In the genomic region with DNA sequence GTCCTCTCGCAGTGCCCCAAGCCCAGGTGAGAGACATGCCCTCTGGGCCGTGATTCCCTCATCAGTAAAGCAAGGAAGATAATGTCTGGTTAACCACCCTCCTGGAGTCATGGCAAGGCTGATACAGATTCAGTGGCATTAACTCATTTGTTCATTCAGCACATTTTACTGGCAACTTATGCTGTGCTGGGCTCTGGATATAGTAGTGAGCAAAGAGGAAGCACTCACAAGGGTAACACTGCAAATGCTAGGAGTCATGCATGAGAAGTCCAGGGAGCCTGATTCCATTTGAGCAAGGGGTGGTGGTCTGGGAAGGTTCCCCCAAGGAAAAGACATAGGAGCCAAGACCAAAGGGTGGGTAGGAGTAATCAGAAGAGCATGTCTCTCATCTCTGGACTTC, we compare ENCODE assay signal across 2 cellular contexts.
TF ChIP-seq lines count a peak whose summit lies in the region.

No MANE protein-coding gene starts in this region.

TF ChIP-seq in IMR-90, 13 proteins besides CTCF, POLR2A, EP300 and RAD21:
- TF ChIP-seq CEBPB (IDR thresholded peaks at IDR 0.05; ENCODE audit: low read depth, low read length) (no peak), NFE2L2 (IDR thresholded peaks at IDR 0.05; ENCODE audit: low read depth, low read length) (no peak), BHLHE40 (IDR thresholded peaks at IDR 0.05; ENCODE audit: low read depth, low read length) (no peak), MAFK (IDR thresholded peaks at IDR 0.05; ENCODE audit: low read depth, low read length) (no peak), MXI1 (IDR thresholded peaks at IDR 0.05; ENCODE audit: borderline replicate concordance, low read depth, low read length) (no peak), CHD1 (IDR thresholded peaks at IDR 0.05; ENCODE audit: low read depth, low read length) (no peak), RFX5 (IDR thresholded peaks at IDR 0.05; ENCODE audit: low read depth, low read length) (no peak), RCOR1 (IDR thresholded peaks at IDR 0.05; ENCODE audit: insufficient replicate concordance, low read length) (no peak), SMC3 (IDR thresholded peaks at IDR 0.05; ENCODE audit: low read depth, low read length) (no peak), FOS (IDR thresholded peaks at IDR 0.05; ENCODE audit: low read depth, low read length) (no peak), MAZ (IDR thresholded peaks at IDR 0.05; ENCODE audit: borderline replicate concordance, low read depth, low read length) (no peak)
- TF ChIP-seq, protein P1, sequence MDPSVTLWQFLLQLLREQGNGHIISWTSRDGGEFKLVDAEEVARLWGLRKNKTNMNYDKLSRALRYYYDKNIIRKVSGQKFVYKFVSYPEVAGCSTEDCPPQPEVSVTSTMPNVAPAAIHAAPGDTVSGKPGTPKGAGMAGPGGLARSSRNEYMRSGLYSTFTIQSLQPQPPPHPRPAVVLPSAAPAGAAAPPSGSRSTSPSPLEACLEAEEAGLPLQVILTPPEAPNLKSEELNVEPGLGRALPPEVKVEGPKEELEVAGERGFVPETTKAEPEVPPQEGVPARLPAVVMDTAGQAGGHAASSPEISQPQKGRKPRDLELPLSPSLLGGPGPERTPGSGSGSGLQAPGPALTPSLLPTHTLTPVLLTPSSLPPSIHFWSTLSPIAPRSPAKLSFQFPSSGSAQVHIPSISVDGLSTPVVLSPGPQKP (IDR thresholded peaks at IDR 0.05; ENCODE audit: borderline replicate concordance, low read depth, low read length) = no peak
- TF ChIP-seq, protein P2, sequence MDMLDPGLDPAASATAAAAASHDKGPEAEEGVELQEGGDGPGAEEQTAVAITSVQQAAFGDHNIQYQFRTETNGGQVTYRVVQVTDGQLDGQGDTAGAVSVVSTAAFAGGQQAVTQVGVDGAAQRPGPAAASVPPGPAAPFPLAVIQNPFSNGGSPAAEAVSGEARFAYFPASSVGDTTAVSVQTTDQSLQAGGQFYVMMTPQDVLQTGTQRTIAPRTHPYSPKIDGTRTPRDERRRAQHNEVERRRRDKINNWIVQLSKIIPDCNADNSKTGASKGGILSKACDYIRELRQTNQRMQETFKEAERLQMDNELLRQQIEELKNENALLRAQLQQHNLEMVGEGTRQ (IDR thresholded peaks at IDR 0.05; ENCODE audit: low read depth, low read length) = no peak

TF ChIP-seq in GM12878, 131 proteins besides CTCF, POLR2A, EP300 and RAD21:
- no peak for TF ChIP-seq ASH2L (IDR thresholded peaks at IDR 0.05; ENCODE audit: borderline replicate concordance, low read depth)
- no peak for TF ChIP-seq NR2C2 (IDR thresholded peaks at IDR 0.05; ENCODE audit: borderline replicate concordance, control insufficient read depth, insufficient read length, low read depth)
- no peak for TF ChIP-seq CHD4 (IDR thresholded peaks at IDR 0.05)
- TF ChIP-seq RFX5 (IDR thresholded peaks at IDR 0.05; ENCODE audit: low read depth, low read length) = no peak
- TF ChIP-seq NRF1 (conservative IDR thresholded peaks at IDR 0.05; ENCODE audit: low read depth, low read length) = no peak
- TF ChIP-seq MYC (IDR thresholded peaks at IDR 0.05; ENCODE audit: insufficient read depth, insufficient read length, insufficient replicate concordance, low read length, severe bottlenecking) = no peak
- TF ChIP-seq SP1 (IDR thresholded peaks at IDR 0.05; ENCODE audit: low read depth, low read length) = no peak
- TF ChIP-seq MXI1 (IDR thresholded peaks at IDR 0.05; ENCODE audit: low read depth, low read length) = no peak
- TF ChIP-seq, protein P3, sequence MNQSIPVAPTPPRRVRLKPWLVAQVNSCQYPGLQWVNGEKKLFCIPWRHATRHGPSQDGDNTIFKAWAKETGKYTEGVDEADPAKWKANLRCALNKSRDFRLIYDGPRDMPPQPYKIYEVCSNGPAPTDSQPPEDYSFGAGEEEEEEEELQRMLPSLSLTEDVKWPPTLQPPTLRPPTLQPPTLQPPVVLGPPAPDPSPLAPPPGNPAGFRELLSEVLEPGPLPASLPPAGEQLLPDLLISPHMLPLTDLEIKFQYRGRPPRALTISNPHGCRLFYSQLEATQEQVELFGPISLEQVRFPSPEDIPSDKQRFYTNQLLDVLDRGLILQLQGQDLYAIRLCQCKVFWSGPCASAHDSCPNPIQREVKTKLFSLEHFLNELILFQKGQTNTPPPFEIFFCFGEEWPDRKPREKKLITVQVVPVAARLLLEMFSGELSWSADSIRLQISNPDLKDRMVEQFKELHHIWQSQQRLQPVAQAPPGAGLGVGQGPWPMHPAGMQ (IDR thresholded peaks at IDR 0.05; ENCODE audit: borderline replicate concordance) = no peak
- no peak for TF ChIP-seq CREM (IDR thresholded peaks at IDR 0.05; ENCODE audit: low read depth)
- TF ChIP-seq, protein P4, sequence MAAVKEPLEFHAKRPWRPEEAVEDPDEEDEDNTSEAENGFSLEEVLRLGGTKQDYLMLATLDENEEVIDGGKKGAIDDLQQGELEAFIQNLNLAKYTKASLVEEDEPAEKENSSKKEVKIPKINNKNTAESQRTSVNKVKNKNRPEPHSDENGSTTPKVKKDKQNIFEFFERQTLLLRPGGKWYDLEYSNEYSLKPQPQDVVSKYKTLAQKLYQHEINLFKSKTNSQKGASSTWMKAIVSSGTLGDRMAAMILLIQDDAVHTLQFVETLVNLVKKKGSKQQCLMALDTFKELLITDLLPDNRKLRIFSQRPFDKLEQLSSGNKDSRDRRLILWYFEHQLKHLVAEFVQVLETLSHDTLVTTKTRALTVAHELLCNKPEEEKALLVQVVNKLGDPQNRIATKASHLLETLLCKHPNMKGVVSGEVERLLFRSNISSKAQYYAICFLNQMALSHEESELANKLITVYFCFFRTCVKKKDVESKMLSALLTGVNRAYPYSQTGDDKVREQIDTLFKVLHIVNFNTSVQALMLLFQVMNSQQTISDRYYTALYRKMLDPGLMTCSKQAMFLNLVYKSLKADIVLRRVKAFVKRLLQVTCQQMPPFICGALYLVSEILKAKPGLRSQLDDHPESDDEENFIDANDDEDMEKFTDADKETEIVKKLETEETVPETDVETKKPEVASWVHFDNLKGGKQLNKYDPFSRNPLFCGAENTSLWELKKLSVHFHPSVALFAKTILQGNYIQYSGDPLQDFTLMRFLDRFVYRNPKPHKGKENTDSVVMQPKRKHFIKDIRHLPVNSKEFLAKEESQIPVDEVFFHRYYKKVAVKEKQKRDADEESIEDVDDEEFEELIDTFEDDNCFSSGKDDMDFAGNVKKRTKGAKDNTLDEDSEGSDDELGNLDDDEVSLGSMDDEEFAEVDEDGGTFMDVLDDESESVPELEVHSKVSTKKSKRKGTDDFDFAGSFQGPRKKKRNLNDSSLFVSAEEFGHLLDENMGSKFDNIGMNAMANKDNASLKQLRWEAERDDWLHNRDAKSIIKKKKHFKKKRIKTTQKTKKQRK (IDR thresholded peaks at IDR 0.05; ENCODE audit: low read depth, low read length) = no peak
- no peak for TF ChIP-seq FOXK2 (IDR thresholded peaks at IDR 0.05)
- no peak for TF ChIP-seq CHD2 (IDR thresholded peaks at IDR 0.05; ENCODE audit: borderline replicate concordance, low read depth, low read length)
- no peak for TF ChIP-seq RELA (IDR thresholded peaks at IDR 0.05; ENCODE audit: borderline replicate concordance, partially characterized antibody)
